30 cellular contexts compared by ENCODE assay signal in the genomic region with DNA sequence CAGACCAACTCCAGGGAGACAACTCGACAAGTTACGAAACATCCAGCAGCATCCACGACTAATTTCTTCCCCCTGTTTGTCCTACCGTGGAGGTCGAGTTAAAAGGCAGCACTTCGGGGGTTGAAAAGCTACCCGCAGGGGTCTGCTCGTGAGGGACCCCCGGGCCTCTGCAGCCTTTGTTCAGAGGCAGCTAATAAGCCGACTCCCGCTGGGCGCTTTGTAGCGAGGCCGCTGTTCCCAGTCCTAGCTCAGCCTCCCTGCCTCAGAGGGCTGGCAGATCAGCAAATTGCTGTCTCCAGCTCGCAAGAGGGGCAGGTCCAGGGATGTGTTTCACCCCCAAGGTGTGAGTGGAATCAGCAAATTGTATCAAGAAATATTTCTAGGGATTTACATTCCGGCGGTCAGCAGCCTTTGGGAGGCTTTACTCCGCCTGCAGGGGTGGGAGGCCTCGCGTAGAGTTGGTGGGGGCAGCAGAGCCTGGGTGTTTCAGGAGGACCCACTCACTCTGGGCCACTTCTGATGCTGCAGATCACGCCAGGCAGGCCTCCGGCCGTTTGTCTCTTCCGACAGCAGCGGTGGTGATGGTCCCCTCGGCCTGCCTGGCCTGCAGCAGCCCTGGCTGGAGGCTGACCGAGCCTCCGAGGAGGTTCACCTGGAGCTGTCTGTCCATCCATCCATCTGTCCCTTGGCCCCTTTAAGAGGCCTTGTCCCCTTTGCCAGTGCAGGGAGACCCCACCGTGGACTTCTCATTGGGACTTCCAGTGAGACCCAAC. TPM values are rescaled to one million over a fixed set of nuclear protein-coding genes. Genes with fewer than 3 reads are reported as not detected.
A peak's percentile ranks its signal among the peaks of the same experiment; 100 is the strongest.
DNase-seq lines count a peak whose midpoint lies in the region; ATAC-seq and TF ChIP-seq lines count a peak whose summit lies in the region.
"Had no signal": no experiment of that assay in that cellular context is flagged by ENCODE, and none has a peak within 500 bp of the region (broad histone marks: within the 10 kb centered on the region; RNA-seq: fewer than 3 reads in every experiment).

No MANE protein-coding gene starts in this region.

- H3K4me3 Mint-ChIP-seq in WTC11: no peak overlapping the region
- H3K4me3 Mint-ChIP-seq in activated T-cell treated with anti-CD3 and anti-CD28 coated beads, Interleukin-2, amount 50 U/mL, for 72 hours: no peak overlapping the region
- H3K4me3 Mint-ChIP-seq: activated naive CD8-positive, alpha-beta T cell; CD4-positive, alpha-beta T cell; mesothelial cell of epicardium had no signal

- in situ Hi-C loops in gastrocnemius medialis (cut with MboI; ENCODE audit: low sequenced_read_pairs in 4 of 4): no loop called here

- H3K36me3 Mint-ChIP-seq in WTC11: no peaks in the 10 kb centered on the region; the same call in 1 of the 2 replicates
- H3K36me3 Mint-ChIP-seq in activated T-cell treated with anti-CD3 and anti-CD28 coated beads, Interleukin-2, amount 50 U/mL, for 72 hours (ENCODE audit: insufficient read depth in 2 of 2): no peaks in the 10 kb centered on the region
- H3K36me3 Mint-ChIP-seq: activated naive CD8-positive, alpha-beta T cell; mesothelial cell of epicardium had no signal

- no peaks in the 10 kb centered on the region for H3K9me3 ChIP-seq in colonic mucosa
- H3K9me3 ChIP-seq in gastrocnemius medialis: no peaks in the 10 kb centered on the region
- H3K9me3 ChIP-seq: breast epithelium had no signal

- POLR2A ChIA-PET in WTC11 (lab: Charles Lee): no interaction called here

- intact Hi-C loops in Right ventricle myocardium inferior (cut with DNase I) (no loop called here), left cardiac atrium (cut with DNase I) (no loop called here), colonic mucosa (cut with DNase I) (no loop called here), gastrocnemius medialis (cut with DNase I; ENCODE audit: low total_unique reads) (no loop called here)

- ATAC-seq in Right ventricle myocardium inferior: no peak
- ATAC-seq in left cardiac atrium: no peak
- peak; percentile 23 for ATAC-seq in WTC11
- no peak for ATAC-seq in gastrocnemius medialis
- no peak for ATAC-seq in activated T-cell treated with anti-CD3 and anti-CD28 coated beads, Interleukin-2, amount 50 U/mL, for 72 hours (replicated peaks in 1 of 2)
- ATAC-seq: Panc1 had no signal

- no peak for TF ChIP-seq POLR2A in gastrocnemius medialis (IDR thresholded peaks at IDR 0.05)

- peaks cover 43% of the 10 kb centered on the region for H3K4me1 Mint-ChIP-seq in WTC11
- no peaks in the 10 kb centered on the region for H3K4me1 Mint-ChIP-seq in activated T-cell treated with anti-CD3 and anti-CD28 coated beads, Interleukin-2, amount 50 U/mL, for 72 hours (ENCODE audit: low read depth)

- no peak overlapping the region for H3K9ac ChIP-seq in colonic mucosa (ENCODE audit: low read depth in 2 of 2, low read length in 2 of 2)

- no peaks in the 10 kb centered on the region for H3K9me3 Mint-ChIP-seq in WTC11
- H3K9me3 Mint-ChIP-seq in activated T-cell treated with anti-CD3 and anti-CD28 coated beads, Interleukin-2, amount 50 U/mL, for 72 hours: no peaks in the 10 kb centered on the region
- H3K9me3 Mint-ChIP-seq: CD4-positive, alpha-beta T cell; mesothelial cell of epicardium had no signal

- no peak overlapping the region for H3K27ac Mint-ChIP-seq in WTC11
- no peak overlapping the region for H3K27ac Mint-ChIP-seq in activated T-cell treated with anti-CD3 and anti-CD28 coated beads, Interleukin-2, amount 50 U/mL, for 72 hours
- H3K27ac Mint-ChIP-seq: activated naive CD8-positive, alpha-beta T cell; CD4-positive, alpha-beta T cell; mesothelial cell of epicardium had no signal

- H3K4me3 ChIP-seq in retinal pigment epithelial cell (ENCODE audit: low read length): no peak overlapping the region
- no peak overlapping the region for H3K4me3 ChIP-seq in colonic mucosa
- no peak overlapping the region for H3K4me3 ChIP-seq in gastrocnemius medialis
- H3K4me3 ChIP-seq: breast epithelium, skin epidermis had no signal

- H3K4me1 ChIP-seq in colonic mucosa (no peaks in the 10 kb centered on the region), gastrocnemius medialis (peaks cover 5 to 7% of the 10 kb centered on the region in 2 donors)
- H3K4me1 ChIP-seq: breast epithelium had no signal

- CTCF ChIA-PET in WTC11 (lab: Charles Lee): interaction anchor here (0.7 to 1.9 kb wide), 7 partner anchors 13 to 171 kb away, joined by 3 to 8 read pairs (median 3); a partner anchor contains a TSS

- H3K27ac ChIP-seq in colonic mucosa: no peak overlapping the region
- no peak overlapping the region for H3K27ac ChIP-seq in gastrocnemius medialis
- H3K27ac ChIP-seq: breast epithelium, epithelial cell of prostate, skin epidermis, VCaP had no signal

- DNase-seq in Right ventricle myocardium inferior (ENCODE audit: missing footprints) (peak; percentile 65), left cardiac atrium (no peak), WTC11 (ENCODE audit: low spot score) (peak; percentile 63), iPS-NIHi7 (ENCODE audit: extremely low spot score) (peak; percentile 75), retinal pigment epithelial cell (ENCODE audit: low read depth) (peak; percentile 77), colonic mucosa (no peak), gastrocnemius medialis (no peak)
- no peak for DNase-seq in activated T-cell treated with anti-CD3 and anti-CD28 coated beads, Interleukin-2, amount 50 U/mL, for 72 hours
- DNase-seq: 8988T; activated CD4-positive, alpha-beta T cell treated with anti-CD3 and anti-CD28 coated beads for 4 hours; activated effector memory CD4-positive, alpha-beta T cell treated with anti-CD3 and anti-CD28 coated beads, Interleukin-2, amount 50 U/mL, for 16 hours; activated T-cell treated with anti-CD3 and anti-CD28 coated beads, Interleukin-2, amount 50 U/mL, for 1 hour; CD4-positive, alpha-beta T cell; DND-41; effector CD4-positive, alpha-beta T cell; hypothalamus; NCI-H1092 treated with DMSO at 0.1 percent for 48 hours; NCI-H187 treated with DMSO at 0.1 percent for 48 hours; NCI-H526; SIG-M5; stimulated activated naive CD4-positive, alpha-beta T cell; SW 1271; T-helper 9 cell had no signal

- H3K27me3 Mint-ChIP-seq in WTC11 (ENCODE audit: low read depth): peaks cover 97% of the 10 kb centered on the region
- H3K27me3 Mint-ChIP-seq in activated T-cell treated with anti-CD3 and anti-CD28 coated beads, Interleukin-2, amount 50 U/mL, for 72 hours (ENCODE audit: low read depth): no peaks in the 10 kb centered on the region
- H3K27me3 Mint-ChIP-seq: activated naive CD8-positive, alpha-beta T cell; CD4-positive, alpha-beta T cell had no signal

- TF ChIP-seq CTCF in WTC11 (IDR thresholded peaks at IDR 0.05): no peak
- no peak for TF ChIP-seq CTCF in retinal pigment epithelial cell (conservative IDR thresholded peaks at IDR 0.05; ENCODE audit: low read depth, low read length)
- no peak for TF ChIP-seq CTCF in colonic mucosa (IDR thresholded peaks at IDR 0.05)
- TF ChIP-seq CTCF in gastrocnemius medialis (IDR thresholded peaks at IDR 0.05 in 4 of 5, conservative IDR thresholded peaks at IDR 0.05 in 1 of 5): no peak

- H3K27me3 ChIP-seq in colonic mucosa: no peaks in the 10 kb centered on the region
- H3K27me3 ChIP-seq in gastrocnemius medialis: no peaks in the 10 kb centered on the region
- H3K27me3 ChIP-seq: breast epithelium had no signal

- H3K36me3 ChIP-seq in colonic mucosa: no peaks in the 10 kb centered on the region
- H3K36me3 ChIP-seq in gastrocnemius medialis: no peaks in the 10 kb centered on the region
- H3K36me3 ChIP-seq: breast epithelium had no signal

TF ChIP-seq in WTC11, 78 proteins besides CTCF, POLR2A, EP300 and RAD21:
- TF ChIP-seq, protein P1, sequence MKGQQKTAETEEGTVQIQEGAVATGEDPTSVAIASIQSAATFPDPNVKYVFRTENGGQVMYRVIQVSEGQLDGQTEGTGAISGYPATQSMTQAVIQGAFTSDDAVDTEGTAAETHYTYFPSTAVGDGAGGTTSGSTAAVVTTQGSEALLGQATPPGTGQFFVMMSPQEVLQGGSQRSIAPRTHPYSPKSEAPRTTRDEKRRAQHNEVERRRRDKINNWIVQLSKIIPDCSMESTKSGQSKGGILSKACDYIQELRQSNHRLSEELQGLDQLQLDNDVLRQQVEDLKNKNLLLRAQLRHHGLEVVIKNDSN (CRISPR knock-in tag; IDR thresholded peaks at IDR 0.05): no peak
- TF ChIP-seq ZNF423 (CRISPR knock-in tag; IDR thresholded peaks at IDR 0.05): peak; percentile 98

RNA-seq across cellular contexts. Expression of a gene that starts 21.6 kb away (rescaled TPM):
- total RNA-seq in Right ventricle myocardium inferior (0.32 TPM), left cardiac atrium (under 1 TPM; 0.59 to 0.81 TPM), WTC11 (2021) (2.1 to 2.4 TPM (median 2.3 TPM) in 3 replicates), colonic mucosa (1 to 10 TPM in 1 of 2 donors, under 1 TPM in 1; 0.77 to 1.5 TPM), gastrocnemius medialis (under 1 TPM; 0.16 to 0.61 (median 0.30) TPM)
- under 1 TPM; 0.26 to 0.35 TPM for total RNA-seq in activated T-cell treated with anti-CD3 and anti-CD28 coated beads, Interleukin-2, amount 50 U/mL, for 72 hours

Comparison
In these comparisons a context has a peak if more than half of its experiments do, and no peak if none do; other contexts are left out.
1. DNase-seq: peak in Right ventricle myocardium inferior (single experiment), WTC11 (single experiment), iPS-NIHi7 (single experiment) and retinal pigment epithelial cell (single experiment); none in left cardiac atrium (single experiment), colonic mucosa (single experiment), gastrocnemius medialis (0 of 2) and activated T-cell treated with anti-CD3 and anti-CD28 coated beads, Interleukin-2, amount 50 U/mL, for 72 hours (0 of 2).